1 cellular context compared by ENCODE assay signal in genomic region chr4:1556541-1557220, GRCh38.
TF ChIP-seq lines count a peak whose summit lies in the region.

No MANE protein-coding gene starts in this region.

TF ChIP-seq in WTC11, 78 proteins besides CTCF, POLR2A, EP300 and RAD21 (continued from another document):
- no peak for TF ChIP-seq ZNF512 (CRISPR knock-in tag; IDR thresholded peaks at IDR 0.05; ENCODE audit: borderline replicate concordance)
- no peak for TF ChIP-seq ETV6 (CRISPR knock-in tag; IDR thresholded peaks at IDR 0.05)
- TF ChIP-seq MLX (CRISPR knock-in tag; IDR thresholded peaks at IDR 0.05), result no peak
- no peak for TF ChIP-seq ATF6 (CRISPR knock-in tag; IDR thresholded peaks at IDR 0.05)
- no peak for TF ChIP-seq NFE2L1 (CRISPR knock-in tag; IDR thresholded peaks at IDR 0.05)
- TF ChIP-seq KAT7 (CRISPR knock-in tag; IDR thresholded peaks at IDR 0.05; ENCODE audit: borderline replicate concordance), result no peak
- TF ChIP-seq NFYB (CRISPR knock-in tag; conservative IDR thresholded peaks at IDR 0.05; ENCODE audit: low read depth), result no peak
- no peak for TF ChIP-seq ZNF121 (CRISPR knock-in tag; IDR thresholded peaks at IDR 0.05)
- TF ChIP-seq ARID4B (CRISPR knock-in tag; IDR thresholded peaks at IDR 0.05; ENCODE audit: borderline replicate concordance), result no peak
- TF ChIP-seq MYBL2 (CRISPR knock-in tag; IDR thresholded peaks at IDR 0.05), result no peak
- no peak for TF ChIP-seq HMGA2 (CRISPR knock-in tag; IDR thresholded peaks at IDR 0.05)
- TF ChIP-seq TCF7 (CRISPR knock-in tag; IDR thresholded peaks at IDR 0.05; ENCODE audit: low read depth), result no peak
- TF ChIP-seq ZNF425 (CRISPR knock-in tag; conservative IDR thresholded peaks at IDR 0.05), result no peak
- TF ChIP-seq ZBTB21 (CRISPR knock-in tag; IDR thresholded peaks at IDR 0.05; ENCODE audit: borderline replicate concordance), result no peak
- TF ChIP-seq PREB (CRISPR knock-in tag; IDR thresholded peaks at IDR 0.05; ENCODE audit: borderline replicate concordance), result no peak
- TF ChIP-seq MAX (CRISPR knock-in tag; IDR thresholded peaks at IDR 0.05), result no peak
